In genomic region chr17:45127209-45127582, GRCh38 we compare ENCODE assay signal across 1 cellular context.
A peak's percentile ranks its signal among the peaks of the same experiment; 100 is the strongest.
TF ChIP-seq lines count a peak whose summit lies in the region.

No MANE protein-coding gene starts in this region.

TF ChIP-seq in K562, 482 proteins besides CTCF, POLR2A, EP300 and RAD21:
- TF ChIP-seq ZFX (CRISPR knock-in tag; IDR thresholded peaks at IDR 0.05), result peak; percentile 32; the same call in 1 of the 2 replicates
- TF ChIP-seq CBFA2T2 (conservative IDR thresholded peaks at IDR 0.05), result 0 out of 2 replicates have a peak, but pooled peaks have one; percentile 13
- TF ChIP-seq SRSF9 (IDR thresholded peaks at IDR 0.05; ENCODE audit: borderline replicate concordance, low read depth, low read length), result no peak
- peak; percentile 26; the same call in 1 of the 2 replicates for TF ChIP-seq BHLHE40 (IDR thresholded peaks at IDR 0.05; ENCODE audit: low read length)
- peak; percentile 69; the same call in 1 of the 2 replicates for TF ChIP-seq TFAP4 (CRISPR knock-in tag; IDR thresholded peaks at IDR 0.05; ENCODE audit: borderline replicate concordance)
- TF ChIP-seq ZBTB33 (CRISPR knock-in tag; IDR thresholded peaks at IDR 0.05), result peak; percentile 53; the same call in 1 of the 2 replicates
- no peak for TF ChIP-seq HNRNPH1 (optimal IDR thresholded peaks at IDR 0.05; ENCODE audit: low read depth, low read length)
TF ChIP-seq in K562: peak in this region for 5.
